In the genomic region with DNA sequence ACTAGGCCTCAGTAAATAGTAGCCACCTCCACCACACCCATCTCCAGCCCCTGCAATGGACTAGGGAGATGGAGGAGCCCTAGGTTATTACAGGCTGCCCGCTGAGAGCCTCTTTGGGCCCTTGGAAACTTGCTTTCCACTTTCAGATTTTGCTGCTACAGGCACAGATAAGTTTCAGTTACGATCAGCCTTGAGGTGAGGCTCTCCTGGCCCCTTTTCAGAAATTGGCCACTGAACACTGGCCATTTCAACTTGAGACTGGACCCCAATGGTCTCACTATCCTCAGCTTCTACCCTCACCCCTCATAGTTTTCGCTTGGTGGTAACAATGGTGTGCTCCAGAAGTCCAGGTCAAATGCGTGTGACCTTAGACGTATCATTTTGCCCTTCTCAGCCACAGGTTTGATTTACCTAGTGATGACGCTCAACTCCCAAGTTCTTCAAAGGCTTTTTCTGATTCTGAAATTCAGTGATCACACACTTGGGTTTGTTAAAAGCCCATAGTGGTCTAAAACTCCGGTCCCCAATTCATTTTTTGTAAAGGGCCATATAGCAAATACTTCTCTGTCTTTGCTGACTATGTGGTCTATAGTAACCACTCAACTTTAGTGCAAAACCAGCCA, we compare ENCODE assay signal across 9 cellular contexts. TPM values are rescaled to one million over a fixed set of nuclear protein-coding genes. Genes with fewer than 3 reads are reported as not detected.
DNase-seq lines count a peak whose midpoint lies in the region; FAIRE-seq and TF ChIP-seq lines count a peak whose summit lies in the region.
"Had no signal": no experiment of that assay in that cellular context is flagged by ENCODE, and none has a peak within 500 bp of the region (broad histone marks: within the 10 kb centered on the region; RNA-seq: fewer than 3 reads in every experiment).

No MANE protein-coding gene starts in this region.

- TF ChIP-seq RAD21 in liver (IDR thresholded peaks at IDR 0.05), result no peak

- no peak for DNase-seq in activated T-cell treated with anti-CD3 and anti-CD28 coated beads, Interleukin-2, amount 50 U/mL, for 24 hours
- no peak for DNase-seq in activated T-cell treated with anti-CD3 and anti-CD28 coated beads for 4 hours
- DNase-seq in astrocyte (ENCODE audit: low read depth), result no peak
- no peak for DNase-seq in tibial nerve (ENCODE audit: low spot score in 2 of 2)
- no peak for DNase-seq in activated CD8-positive, alpha-beta memory T cell treated with anti-CD3 and anti-CD28 coated beads for 24 hours
- no peak for DNase-seq in GDM1 (lab: John Stamatoyannopoulos, UW)
- DNase-seq in NCI-H2171 (lab: John Stamatoyannopoulos, UW), result no peak

- FAIRE-seq in astrocyte (lab: Jason Lieb, UNC), result no peak
- FAIRE-seq: colon had no signal

- no peaks in the 10 kb centered on the region for H3K9me3 Mint-ChIP-seq in activated T-cell treated with anti-CD3 and anti-CD28 coated beads, Interleukin-2, amount 50 U/mL, for 24 hours
- no peaks in the 10 kb centered on the region for H3K9me3 Mint-ChIP-seq in astrocyte (ENCODE audit: unreplicated experiment)

- H3K27ac Mint-ChIP-seq in activated T-cell treated with anti-CD3 and anti-CD28 coated beads, Interleukin-2, amount 50 U/mL, for 24 hours, result peak overlapping the region; percentile 96
- H3K27ac Mint-ChIP-seq in astrocyte (ENCODE audit: unreplicated experiment), result peak overlapping the region; percentile 91

- peaks cover 32% of the 10 kb centered on the region for H3K36me3 ChIP-seq in astrocyte (ENCODE audit: insufficient read depth, low read length)
- H3K36me3 ChIP-seq in liver (ENCODE audit: control insufficient read depth in 4 of 4, insufficient read depth in 3 of 4, low read depth in 1 of 4, low read length in 3 of 4), result peaks cover 2 to 15% (median 10%) of the 10 kb centered on the region in 4 donors
- H3K36me3 ChIP-seq in tibial nerve, result peaks cover 5 to 30% (median 7%) of the 10 kb centered on the region in 3 donors

- H3K4me3 ChIP-seq in astrocyte (ENCODE audit: insufficient read depth, low read depth, low read length), result peak overlapping the region; percentile 91
- H3K4me3 ChIP-seq in liver (ENCODE audit: low read depth in 1 of 3, low read length in 3 of 3), result peak overlapping the region; percentile 57 to 100 (median 100)
- H3K4me3 ChIP-seq in tibial nerve, result peak overlapping the region; percentile 96 to 100 (median 100)

- H3K27me3 Mint-ChIP-seq in activated T-cell treated with anti-CD3 and anti-CD28 coated beads, Interleukin-2, amount 50 U/mL, for 24 hours, result no peaks in the 10 kb centered on the region
- H3K27me3 Mint-ChIP-seq in astrocyte (ENCODE audit: low read depth, unreplicated experiment), result no peaks in the 10 kb centered on the region

- H3K4me1 Mint-ChIP-seq in activated T-cell treated with anti-CD3 and anti-CD28 coated beads, Interleukin-2, amount 50 U/mL, for 24 hours (ENCODE audit: low read depth), result peaks cover 58% of the 10 kb centered on the region
- H3K4me1 Mint-ChIP-seq in astrocyte (ENCODE audit: low read depth, unreplicated experiment), result peaks cover 16% of the 10 kb centered on the region

- peak overlapping the region; percentile 96 for H3K4me2 ChIP-seq in astrocyte (ENCODE audit: low read length)

- TF ChIP-seq CTCF in astrocyte (IDR thresholded peaks at IDR 0.05; ENCODE audit: insufficient read depth, low read depth, low read length), result no peak
- TF ChIP-seq CTCF in liver (IDR thresholded peaks at IDR 0.05; ENCODE audit: low read depth, low read length, missing input control), result no peak
- TF ChIP-seq CTCF in tibial nerve (IDR thresholded peaks at IDR 0.05), result no peak

- no peak for TF ChIP-seq POLR2A in tibial nerve (IDR thresholded peaks at IDR 0.05)

- no peaks in the 10 kb centered on the region for H3K27me3 ChIP-seq in astrocyte (ENCODE audit: insufficient read depth, low read length)
- H3K27me3 ChIP-seq in liver (ENCODE audit: control insufficient read depth in 4 of 4, insufficient read depth in 4 of 4, low read length in 3 of 4), result no peaks in the 10 kb centered on the region
- no peaks in the 10 kb centered on the region for H3K27me3 ChIP-seq in tibial nerve

- H3K9me3 ChIP-seq in astrocyte (ENCODE audit: insufficient read depth, low read depth, low read length), result no peaks in the 10 kb centered on the region
- H3K9me3 ChIP-seq in liver (ENCODE audit: control insufficient read depth in 4 of 4, low read length in 3 of 4), result no peaks in the 10 kb centered on the region
- no peaks in the 10 kb centered on the region for H3K9me3 ChIP-seq in tibial nerve

- H3K9ac ChIP-seq in astrocyte (ENCODE audit: low read length), result peak overlapping the region; percentile 98
- H3K9ac ChIP-seq in liver (ENCODE audit: low read depth in 1 of 2, low read length in 2 of 2), result peak overlapping the region; percentile 99 to 100

- WGBS in liver, result 43% methylated on average over 7 of the region's 7 CpGs
- WGBS in tibial nerve, 2 donors, result 52 to 55% methylated on average over 7 of the region's 7 CpGs

- H3K4me3 Mint-ChIP-seq in activated T-cell treated with anti-CD3 and anti-CD28 coated beads, Interleukin-2, amount 50 U/mL, for 24 hours, result peak overlapping the region; percentile 98
- H3K4me3 Mint-ChIP-seq in astrocyte (ENCODE audit: unreplicated experiment), result peak overlapping the region; percentile 98

- H3K79me2 ChIP-seq in astrocyte (ENCODE audit: insufficient read depth, low read length), result peaks cover 84% of the 10 kb centered on the region

- H2AFZ ChIP-seq in astrocyte (ENCODE audit: low read depth, low read length), result no peak overlapping the region

- peaks cover 46% of the 10 kb centered on the region for H4K20me1 ChIP-seq in astrocyte (ENCODE audit: insufficient read depth, low read length)

- H3K36me3 Mint-ChIP-seq in activated T-cell treated with anti-CD3 and anti-CD28 coated beads, Interleukin-2, amount 50 U/mL, for 24 hours (ENCODE audit: low read depth), result peaks cover 89% of the 10 kb centered on the region
- peaks cover 6% of the 10 kb centered on the region for H3K36me3 Mint-ChIP-seq in astrocyte (ENCODE audit: low read depth, unreplicated experiment)

- H3K27ac ChIP-seq in astrocyte (ENCODE audit: low read depth, low read length) (peak overlapping the region; percentile 97), liver (ENCODE audit: low read depth in 1 of 2, low read length in 2 of 2) (peak overlapping the region; percentile 96), tibial nerve (peak overlapping the region in 3 of 4 donors; percentile 84 to 85 (median 85))

- H3K4me1 ChIP-seq in astrocyte (ENCODE audit: insufficient read depth, low read length), result peaks cover 20% of the 10 kb centered on the region
- H3K4me1 ChIP-seq in liver (ENCODE audit: control insufficient read depth in 4 of 4, insufficient read depth in 4 of 4, low read length in 3 of 4), result peaks cover 5 to 60% (median 41%) of the 10 kb centered on the region in 4 donors
- peaks cover 4 to 57% (median 24%) of the 10 kb centered on the region in 4 donors for H3K4me1 ChIP-seq in tibial nerve

- TF ChIP-seq EP300 in tibial nerve (IDR thresholded peaks at IDR 0.05), result no peak

TF ChIP-seq in liver, 16 proteins besides CTCF, POLR2A, EP300 and RAD21:
- no peak for TF ChIP-seq YY1 (IDR thresholded peaks at IDR 0.05)
- TF ChIP-seq SP1 (IDR thresholded peaks at IDR 0.05), result no peak
- no peak for TF ChIP-seq EGR1 (IDR thresholded peaks at IDR 0.05; ENCODE audit: low read depth in 2 of 2)
- no peak for TF ChIP-seq NR2F2 (IDR thresholded peaks at IDR 0.05)

RNA-seq across cellular contexts. Expression of a gene that starts 1.0 kb away (rescaled TPM):
- 57.8 TPM in 2 replicates for total RNA-seq in astrocyte
- total RNA-seq in liver, result 10 to 100 TPM in 1 of 2 donors, 1 to 10 TPM in 1; 6.8 to 38.9 TPM
- polyA plus RNA-seq in liver, result 10 to 100 TPM; 22.0 to 38.0 TPM
- total RNA-seq in tibial nerve, result 10 to 100 TPM; 37.6 to 73.8 (median 52.7) TPM

RNA-seq across cellular contexts. Expression of a gene that starts 1.2 kb away (rescaled TPM):
- 7.9 and 9.6 TPM in 2 replicates for total RNA-seq in astrocyte
- total RNA-seq in liver, result 1 to 10 TPM; 3.3 to 6.5 TPM
- polyA plus RNA-seq in liver, result 10 to 100 TPM in 1 of 2 donors, 1 to 10 TPM in 1; 7.6 to 11.0 TPM
- total RNA-seq in tibial nerve, result 1 to 10 TPM; 5.7 to 9.6 (median 7.2) TPM
